In genomic region chrX:130418066-130418465, GRCh38 we compare ENCODE assay signal across 25 cellular contexts. TPM values are rescaled to one million over a fixed set of nuclear protein-coding genes. Genes with fewer than 3 reads are reported as not detected.
DNase-seq lines count a peak whose midpoint lies in the region; ATAC-seq, FAIRE-seq and TF ChIP-seq lines count a peak whose summit lies in the region.
"Had no signal": no experiment of that assay in that cellular context is flagged by ENCODE, and none has a peak within 500 bp of the region (broad histone marks: within the 10 kb centered on the region; RNA-seq: fewer than 3 reads in every experiment).

No MANE protein-coding gene starts in this region.

- TF ChIP-seq RAD21 in A549 (conservative IDR thresholded peaks at IDR 0.05 in 1 of 2, IDR thresholded peaks at IDR 0.05 in 1 of 2) = no peak

- POLR2A ChIA-PET in A549 (lab: Yijun Ruan, JAX) = no interaction called here

- H3K9me3 ChIP-seq in A549 (no peaks in the 10 kb centered on the region), KOPT-K1 (ENCODE audit: insufficient read depth, low read length, poor library complexity, severe bottlenecking) (no peaks in the 10 kb centered on the region)
- H3K9me3 ChIP-seq: BLaER1 had no signal

- no peak for ATAC-seq in A549
- peak; percentile 55 for ATAC-seq in HG02798 (IDR thresholded peaks at IDR 0.05; ENCODE audit: poor library complexity, unreplicated experiment)
- ATAC-seq in esophagus mucosa = no peak
- ATAC-seq in HG03039 (IDR thresholded peaks at IDR 0.05; ENCODE audit: unreplicated experiment) = no peak
- ATAC-seq: SK-N-SH treated with all-trans-retinoic acid at 6 μM for 48 hours, T-helper 17 cell had no signal

- TF ChIP-seq POLR2A in A549 (IDR thresholded peaks at IDR 0.05; ENCODE audit: low read length) = no peak

- WGBS in A549 (ENCODE audit: missing lambda C conversion rate) = 44% methylated on average over 2 of the region's 2 CpGs

- H3K27ac ChIP-seq in A549 = no peak overlapping the region
- H3K27ac ChIP-seq in KOPT-K1 (ENCODE audit: low read depth, low read length, poor library complexity, severe bottlenecking) = peak overlapping the region; percentile 95
- H3K27ac ChIP-seq: 22Rv1, BLaER1 had no signal

- peak; percentile 54 for FAIRE-seq in A549 (lab: Jason Lieb, UNC)
- FAIRE-seq in GM19239 (lab: Jason Lieb, UNC) = peak; percentile 88
- FAIRE-seq in HTR-8/SVneo (lab: Jason Lieb, UNC) = no peak
- FAIRE-seq: H1, RCC 7860, TTC549 had no signal

- H3K36me3 ChIP-seq in KOPT-K1 (ENCODE audit: insufficient read depth, low read length) = peaks cover 11% of the 10 kb centered on the region

- no peak overlapping the region for H3K4me3 ChIP-seq in A549
- H3K4me3 ChIP-seq: BLaER1 had no signal

- TF ChIP-seq EP300 in A549 (IDR thresholded peaks at IDR 0.05) = no peak

- no peaks in the 10 kb centered on the region for H3K4me1 ChIP-seq in A549
- H3K4me1 ChIP-seq: BLaER1 had no signal

- DNase-seq in A549 (ENCODE audit: low read depth in 1 of 2, low spot score in 1 of 2) = no peak
- DNase-seq in GM19239 (ENCODE audit: insufficient read length, low spot score) = no peak
- no peak for DNase-seq in DMS 273 (lab: John Stamatoyannopoulos, UW; ENCODE audit: unreplicated experiment)
- no peak for DNase-seq in HTR-8/SVneo (ENCODE audit: insufficient read length, low spot score)
- DNase-seq: DMS153, EL, HFFc6, MV-4-11, NCI-H1436, NCI-H2029 treated with DMSO at 0.1 percent for 48 hours, NCI-H510A treated with DMSO at 0.1 percent for 48 hours, SHP77, T-helper 17 cell had no signal

- no peak overlapping the region for H3K4me2 ChIP-seq in A549
- H3K4me2 ChIP-seq: BLaER1 had no signal

- TF ChIP-seq CTCF in A549 (IDR thresholded peaks at IDR 0.05) = no peak

- CTCF ChIA-PET in A549 (lab: Yijun Ruan, JAX) = no interaction called here

TF ChIP-seq in A549, 52 proteins besides CTCF, POLR2A, EP300 and RAD21:
- TF ChIP-seq HEYL (CRISPR knock-in tag; IDR thresholded peaks at IDR 0.05) = no peak
- no peak for TF ChIP-seq FOSL2 (IDR thresholded peaks at IDR 0.05)
- TF ChIP-seq FOSL2 (CRISPR knock-in tag; IDR thresholded peaks at IDR 0.05) = no peak
- no peak for TF ChIP-seq BHLHE40 (IDR thresholded peaks at IDR 0.05; ENCODE audit: low read depth, low read length)
- TF ChIP-seq, protein P1, sequence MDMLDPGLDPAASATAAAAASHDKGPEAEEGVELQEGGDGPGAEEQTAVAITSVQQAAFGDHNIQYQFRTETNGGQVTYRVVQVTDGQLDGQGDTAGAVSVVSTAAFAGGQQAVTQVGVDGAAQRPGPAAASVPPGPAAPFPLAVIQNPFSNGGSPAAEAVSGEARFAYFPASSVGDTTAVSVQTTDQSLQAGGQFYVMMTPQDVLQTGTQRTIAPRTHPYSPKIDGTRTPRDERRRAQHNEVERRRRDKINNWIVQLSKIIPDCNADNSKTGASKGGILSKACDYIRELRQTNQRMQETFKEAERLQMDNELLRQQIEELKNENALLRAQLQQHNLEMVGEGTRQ (IDR thresholded peaks at IDR 0.05) = no peak
- TF ChIP-seq MYC (IDR thresholded peaks at IDR 0.05; ENCODE audit: borderline replicate concordance, low read length) = no peak
- TF ChIP-seq, protein P2, sequence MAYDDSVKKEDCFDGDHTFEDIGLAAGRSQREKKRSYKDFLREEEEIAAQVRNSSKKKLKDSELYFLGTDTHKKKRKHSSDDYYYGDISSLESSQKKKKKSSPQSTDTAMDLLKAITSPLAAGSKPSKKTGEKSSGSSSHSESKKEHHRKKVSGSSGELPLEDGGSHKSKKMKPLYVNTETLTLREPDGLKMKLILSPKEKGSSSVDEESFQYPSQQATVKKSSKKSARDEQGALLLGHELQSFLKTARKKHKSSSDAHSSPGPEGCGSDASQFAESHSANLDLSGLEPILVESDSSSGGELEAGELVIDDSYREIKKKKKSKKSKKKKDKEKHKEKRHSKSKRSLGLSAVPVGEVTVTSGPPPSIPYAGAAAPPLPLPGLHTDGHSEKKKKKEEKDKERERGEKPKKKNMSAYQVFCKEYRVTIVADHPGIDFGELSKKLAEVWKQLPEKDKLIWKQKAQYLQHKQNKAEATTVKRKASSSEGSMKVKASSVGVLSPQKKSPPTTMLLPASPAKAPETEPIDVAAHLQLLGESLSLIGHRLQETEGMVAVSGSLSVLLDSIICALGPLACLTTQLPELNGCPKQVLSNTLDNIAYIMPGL (CRISPR knock-in tag; IDR thresholded peaks at IDR 0.05; ENCODE audit: borderline replicate concordance) = no peak
- TF ChIP-seq JUNB (IDR thresholded peaks at IDR 0.05) = no peak
- TF ChIP-seq REST (IDR thresholded peaks at IDR 0.05) = no peak
- TF ChIP-seq, protein P3, sequence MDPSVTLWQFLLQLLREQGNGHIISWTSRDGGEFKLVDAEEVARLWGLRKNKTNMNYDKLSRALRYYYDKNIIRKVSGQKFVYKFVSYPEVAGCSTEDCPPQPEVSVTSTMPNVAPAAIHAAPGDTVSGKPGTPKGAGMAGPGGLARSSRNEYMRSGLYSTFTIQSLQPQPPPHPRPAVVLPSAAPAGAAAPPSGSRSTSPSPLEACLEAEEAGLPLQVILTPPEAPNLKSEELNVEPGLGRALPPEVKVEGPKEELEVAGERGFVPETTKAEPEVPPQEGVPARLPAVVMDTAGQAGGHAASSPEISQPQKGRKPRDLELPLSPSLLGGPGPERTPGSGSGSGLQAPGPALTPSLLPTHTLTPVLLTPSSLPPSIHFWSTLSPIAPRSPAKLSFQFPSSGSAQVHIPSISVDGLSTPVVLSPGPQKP (IDR thresholded peaks at IDR 0.05; ENCODE audit: low read depth, low read length) = no peak
- no peak for TF ChIP-seq KDM1A (IDR thresholded peaks at IDR 0.05; ENCODE audit: low read depth)
- no peak for TF ChIP-seq MAFK (IDR thresholded peaks at IDR 0.05; ENCODE audit: partially characterized antibody)
- no peak for TF ChIP-seq ESRRA (IDR thresholded peaks at IDR 0.05; ENCODE audit: borderline replicate concordance, low read length)
- no peak for TF ChIP-seq NFE2L2 (conservative IDR thresholded peaks at IDR 0.05; ENCODE audit: low read length)

RNA-seq across cellular contexts. Expression of gene RBMX2, which starts 16.3 kb away (rescaled TPM):
- polyA plus RNA-seq in A549 (2011; rRNA removed) (27.2 and 34.5 TPM in 2 replicates), A549 (2017; fragmentation: RNase III; extraction: RNeasy Plus Mini Kit Qiagen cat#74134 plus additional on column Dnase treatment) (31.0 to 31.5 TPM (median 31.1 TPM) in 3 replicates)
- 11.6 and 12.7 TPM in 2 replicates for polyA plus RNA-seq in A549 (2012; cell fraction: cytosol; rRNA removed)
- 4.3 and 8.1 TPM in 2 replicates for polyA plus RNA-seq in A549 (2012; cell fraction: nucleus; rRNA removed)
- polyA minus RNA-seq in A549 (2011; rRNA and poly(A)+ RNA removed) = 5.9 and 8.2 TPM in 2 replicates
- 11.4 TPM for total RNA-seq in esophagus mucosa

RNA-seq across cellular contexts. Expression of gene GPR119, which starts 32.6 kb away (rescaled TPM):
- not detected in 2 replicates for polyA plus RNA-seq in A549 (2011; rRNA removed)
- polyA plus RNA-seq in A549 (2012; cell fraction: cytosol; rRNA removed) = not detected in 2 replicates
- polyA plus RNA-seq in A549 (2012; cell fraction: nucleus; rRNA removed) = not detected in 2 replicates
- not detected in 3 replicates for polyA plus RNA-seq in A549 (2017; fragmentation: RNase III; extraction: RNeasy Plus Mini Kit Qiagen cat#74134 plus additional on column Dnase treatment)
- not detected in 2 replicates for polyA minus RNA-seq in A549 (2011; rRNA and poly(A)+ RNA removed)
- total RNA-seq in esophagus mucosa = not detected
- total RNA-seq: H1, HFFc6, HT-29, T-helper 17 cell had no signal
- polyA plus RNA-seq: IgD-negative memory B cell had no signal
